17 cellular contexts compared by ENCODE assay signal in the genomic region with DNA sequence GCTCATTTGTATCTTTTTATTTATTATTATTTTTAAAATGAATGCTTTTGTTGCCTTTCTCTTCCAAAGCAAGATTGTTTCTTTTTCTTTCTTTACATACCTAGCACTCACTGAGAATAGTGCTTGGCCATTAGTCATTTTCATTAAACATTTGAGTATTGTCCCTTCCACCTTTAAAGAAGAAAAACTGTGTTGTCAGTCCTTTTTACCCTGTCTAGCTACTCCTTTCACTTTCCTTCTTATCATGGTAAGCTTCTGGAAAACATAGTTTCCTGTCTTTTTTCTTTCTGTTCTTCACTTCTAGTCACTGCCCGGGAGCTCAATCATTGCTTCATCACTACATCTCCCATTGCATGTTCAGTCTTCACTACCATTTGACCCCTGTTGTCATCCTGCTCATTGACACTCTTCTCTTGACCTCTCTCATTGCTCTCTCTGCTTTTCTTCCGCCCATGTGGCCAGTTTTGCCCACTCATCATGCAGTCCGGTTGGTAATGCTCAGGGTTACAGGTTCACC. TPM values are rescaled to one million over a fixed set of nuclear protein-coding genes. Genes with fewer than 3 reads are reported as not detected.
A peak's percentile ranks its signal among the peaks of the same experiment; 100 is the strongest.
DNase-seq lines count a peak whose midpoint lies in the region; ATAC-seq, FAIRE-seq and TF ChIP-seq lines count a peak whose summit lies in the region.
"Had no signal": no experiment of that assay in that cellular context is flagged by ENCODE, and none has a peak within 500 bp of the region (broad histone marks: within the 10 kb centered on the region; RNA-seq: fewer than 3 reads in every experiment).

No MANE protein-coding gene starts in this region.

- TF ChIP-seq CTCF in GM12878 (IDR thresholded peaks at IDR 0.05 in 2 of 3, conservative IDR thresholded peaks at IDR 0.05 in 1 of 3; ENCODE audit: control insufficient read depth in 2 of 3, extremely low read depth in 1 of 3, insufficient read depth in 1 of 3, low read depth in 3 of 3, low read length in 3 of 3) (no peak), psoas muscle (IDR thresholded peaks at IDR 0.05) (no peak), ascending aorta (IDR thresholded peaks at IDR 0.05) (no peak)

- peak; percentile 49 to 52 for ATAC-seq in activated naive CD4-positive, alpha-beta T cell treated with anti-CD3 and anti-CD28 coated beads, Interleukin-2, amount 50 U/mL, for 72 hours
- no peak for ATAC-seq in GM12878
- peak in 1 of 4 donors; percentile 20 for ATAC-seq in psoas muscle
- ATAC-seq: GM23338, HCT116 had no signal

- H3K4me1 ChIP-seq in GM12878 (ENCODE audit: control insufficient read depth, insufficient read depth, low read length) (peaks cover 46% of the 10 kb centered on the region), psoas muscle (peaks cover 44% of the 10 kb centered on the region), ascending aorta (no peaks in the 10 kb centered on the region)

- no peaks in the 10 kb centered on the region for H3K9me3 Mint-ChIP-seq in activated naive CD4-positive, alpha-beta T cell treated with anti-CD3 and anti-CD28 coated beads, Interleukin-2, amount 50 U/mL, for 72 hours
- no peaks in the 10 kb centered on the region for H3K9me3 Mint-ChIP-seq in activated naive CD4-positive, alpha-beta T cell treated with anti-CD3 and anti-CD28 coated beads, Interleukin-2, amount 10 ng/mL, durations not matched to agents 7 days and 5 days
- H3K9me3 Mint-ChIP-seq: CD4-positive, alpha-beta T cell; GM23338 had no signal

- H3K9ac ChIP-seq in GM12878 (ENCODE audit: control insufficient read depth, insufficient read depth, low read length) = no peak overlapping the region

- peaks cover 28% of the 10 kb centered on the region for H3K4me1 Mint-ChIP-seq in activated naive CD4-positive, alpha-beta T cell treated with anti-CD3 and anti-CD28 coated beads, Interleukin-2, amount 10 ng/mL, durations not matched to agents 7 days and 5 days

- H3K4me3 ChIP-seq in GM12878 (peak overlapping the region; percentile 25; the same call in 1 of the 2 replicates), psoas muscle (no peak overlapping the region), ascending aorta (no peak overlapping the region)
- H3K4me3 ChIP-seq: GM23338 had no signal

- POLR2A ChIA-PET in GM12878 (lab: Charles Lee) = interaction anchor here (1.2 kb wide), 1 partner anchor 11 kb away, joined by 3 read pairs; no protein-coding TSS in a partner anchor

- TF ChIP-seq EP300 in GM12878 (IDR thresholded peaks at IDR 0.05; ENCODE audit: borderline replicate concordance in 1 of 2, control insufficient read depth in 1 of 2, low read depth in 2 of 2, low read length in 2 of 2) = no peak

- in situ Hi-C loops in GM12878 (cut with MboI) = no loop called here

- CTCF ChIA-PET in activated naive CD4-positive, alpha-beta T cell treated with anti-CD3 and anti-CD28 coated beads, Interleukin-2, amount 10 ng/mL, durations not matched to agents 7 days and 5 days (lab: Charles Lee) = no interaction called here
- CTCF ChIA-PET in GM12878 (lab: Yijun Ruan, JAX) = no interaction called here

- no peaks in the 10 kb centered on the region for H3K27me3 Mint-ChIP-seq in activated naive CD4-positive, alpha-beta T cell treated with anti-CD3 and anti-CD28 coated beads, Interleukin-2, amount 10 ng/mL, durations not matched to agents 7 days and 5 days
- H3K27me3 Mint-ChIP-seq: CD4-positive, alpha-beta T cell had no signal

- intact Hi-C loops in GM12878 (cut with micrococcal nuclease; ENCODE audit: unreplicated experiment) (loop anchor here (5.0 kb wide), 1 partner anchor 56 kb away; no protein-coding TSS in a partner anchor), psoas muscle (cut with DNase I) (no loop called here), ascending aorta (cut with DNase I) (no loop called here)

- H3K4me2 ChIP-seq in GM12878 (ENCODE audit: control insufficient read depth, insufficient read depth) = peak overlapping the region; percentile 81
- H3K4me2 ChIP-seq: GM23338 had no signal

- DNase-seq in activated naive CD4-positive, alpha-beta T cell treated with anti-CD3 and anti-CD28 coated beads, Interleukin-2, amount 50 U/mL, for 72 hours (ENCODE audit: low spot score in 2 of 2) = no peak
- DNase-seq in activated naive CD4-positive, alpha-beta T cell treated with anti-CD3 and anti-CD28 coated beads, Interleukin-2, amount 10 ng/mL, durations not matched to agents 7 days and 5 days = no peak
- DNase-seq in HTR-8/SVneo (ENCODE audit: insufficient read length, low spot score) (no peak), GM12878 (ENCODE audit: low read depth, low spot score) (no peak), psoas muscle (no peak), RKO (ENCODE audit: low spot score) (no peak), putamen (ENCODE audit: low spot score) (no peak), ascending aorta (ENCODE audit: low spot score in 2 of 2) (no peak)
- DNase-seq: CD4-positive, alpha-beta T cell; MM.1S; NCI-H1092 treated with DMSO at 0.1 percent for 48 hours; NCI-H2081 treated with DMSO at 0.1 percent for 48 hours; NCI-H510A; NCI-H774; SIG-M5 had no signal

- H2AFZ ChIP-seq in GM12878 (ENCODE audit: control insufficient read depth, low read depth, low read length) = no peak overlapping the region
- H2AFZ ChIP-seq: GM23338 had no signal

- peaks cover 98% of the 10 kb centered on the region for H3K79me2 ChIP-seq in GM12878 (ENCODE audit: control insufficient read depth, insufficient read depth, low read length)

- TF ChIP-seq POLR2A in GM12878 (IDR thresholded peaks at IDR 0.05; ENCODE audit: low read depth, low read length) = no peak

- WGBS in GM12878 (ENCODE audit: insufficient coverage, insufficient replicate concordance, low lambda C conversion rate, missing lambda C conversion rate) = 94% methylated on average over 3 of the region's 3 CpGs
- 94 to 96% (median 95%) methylated on average over 3 of the region's 3 CpGs for WGBS in psoas muscle, 3 donors

- SMC1A ChIA-PET in GM12878 (lab: Charles Lee; ENCODE audit: uncharacterized antibody, unreplicated experiment) = interaction anchor here (0.7 to 1.6 kb wide), 4 partner anchors 13 to 52 kb away, joined by 3 to 6 read pairs (median 4); partner anchors contain the start of gene VAPB

- no peaks in the 10 kb centered on the region; a peak in 2 of 4 replicates for H3K36me3 ChIP-seq in GM12878 (ENCODE audit: control insufficient read depth in 2 of 2, insufficient read depth in 2 of 2, low read length in 1 of 2)
- H3K36me3 ChIP-seq in psoas muscle (ENCODE audit: insufficient read depth in 1 of 2, low read depth in 1 of 2) = no peaks in the 10 kb centered on the region
- no peaks in the 10 kb centered on the region for H3K36me3 ChIP-seq in ascending aorta

- no TSS peak for BruUV-seq in GM12878 (replicated peaks; lab: Mats Ljungman, UMichigan)

- H3K27me3 ChIP-seq in GM12878 (replicated peaks in 1 of 2; ENCODE audit: control insufficient read depth in 2 of 2, insufficient read depth in 2 of 2, low read length in 1 of 2) (no peaks in the 10 kb centered on the region), psoas muscle (ENCODE audit: insufficient read depth in 3 of 3, low read length in 2 of 3) (no peaks in the 10 kb centered on the region), ascending aorta (no peaks in the 10 kb centered on the region)

- H3K36me3 Mint-ChIP-seq in activated naive CD4-positive, alpha-beta T cell treated with anti-CD3 and anti-CD28 coated beads, Interleukin-2, amount 50 U/mL, for 72 hours = peaks cover 0 to 22% of the 10 kb centered on the region in 2 donors
- H3K36me3 Mint-ChIP-seq in activated naive CD4-positive, alpha-beta T cell treated with anti-CD3 and anti-CD28 coated beads, Interleukin-2, amount 10 ng/mL, durations not matched to agents 7 days and 5 days = peaks cover 22% of the 10 kb centered on the region

- no peak for TF ChIP-seq RAD21 in GM12878 (IDR thresholded peaks at IDR 0.05; ENCODE audit: insufficient read depth, low read depth, low read length)

- H3K9me3 ChIP-seq in GM12878 (replicated peaks; ENCODE audit: control insufficient read depth, insufficient read depth, low read length) (no peaks in the 10 kb centered on the region), psoas muscle (no peaks in the 10 kb centered on the region), ascending aorta (no peaks in the 10 kb centered on the region)

- RAD21 ChIA-PET in GM12878 (lab: Charles Lee; ENCODE audit: unreplicated experiment) = interaction anchor here (1.3 kb wide), 1 partner anchor 12 kb away, joined by 3 read pairs; the partner anchor contains the start of gene VAPB

- 0 out of 2 replicates have a peak overlapping the region, but pooled peaks have one; percentile 29 for H3K27ac ChIP-seq in GM12878 (ENCODE audit: control insufficient read depth, insufficient read depth)
- H3K27ac ChIP-seq in psoas muscle = peak overlapping the region; percentile 5
- H3K27ac ChIP-seq in ascending aorta = no peak overlapping the region

- H3K27ac Mint-ChIP-seq in activated naive CD4-positive, alpha-beta T cell treated with anti-CD3 and anti-CD28 coated beads, Interleukin-2, amount 50 U/mL, for 72 hours = no peak overlapping the region
- no peak overlapping the region for H3K27ac Mint-ChIP-seq in activated naive CD4-positive, alpha-beta T cell treated with anti-CD3 and anti-CD28 coated beads, Interleukin-2, amount 10 ng/mL, durations not matched to agents 7 days and 5 days
- H3K27ac Mint-ChIP-seq: CD4-positive, alpha-beta T cell; GM23338 had no signal

- no peak overlapping the region for H3K4me3 Mint-ChIP-seq in activated naive CD4-positive, alpha-beta T cell treated with anti-CD3 and anti-CD28 coated beads, Interleukin-2, amount 10 ng/mL, durations not matched to agents 7 days and 5 days
- H3K4me3 Mint-ChIP-seq: CD4-positive, alpha-beta T cell; GM23338 had no signal

- FAIRE-seq in HTR-8/SVneo (lab: Jason Lieb, UNC) = peak; percentile 48
- FAIRE-seq in GM12878 (lab: Jason Lieb, UNC) = no peak

- peaks cover 9% of the 10 kb centered on the region for H4K20me1 ChIP-seq in GM12878 (ENCODE audit: control insufficient read depth, insufficient read depth)

RNA-seq across cellular contexts. Expression of gene VAPB, which starts 12.2 kb away (rescaled TPM):
- 10 to 100 TPM; 28.0 to 43.5 TPM for total RNA-seq in activated naive CD4-positive, alpha-beta T cell treated with anti-CD3 and anti-CD28 coated beads, Interleukin-2, amount 50 U/mL, for 72 hours
- total RNA-seq in GM12878 (2013; cell fraction: nucleolus; rRNA removed) = 50.4 and 50.9 TPM in 2 replicates
- 6.2 and 8.4 TPM in 2 replicates for total RNA-seq in GM12878 (2014; rRNA removed)
- total RNA-seq in GM12878 (2014; rRNA removed; fragmentation: Illumina TruSeq; extraction: Trizol) = 14.2 and 15.3 TPM in 2 replicates
- total RNA-seq in GM12878 (2021) = 27.0 and 28.0 TPM in 2 replicates
- 14.0 TPM for polyA plus RNA-seq in GM12878 (2011; ENCODE audit: low read depth)
- 22.7 and 30.7 TPM in 2 replicates for polyA plus RNA-seq in GM12878 (2011; rRNA removed)
- polyA plus RNA-seq in GM12878 (2011; cell fraction: cytosol; rRNA removed) = 14.6 and 20.7 TPM in 2 replicates
- 17.2 and 18.4 TPM in 2 replicates for polyA plus RNA-seq in GM12878 (2011; cell fraction: nucleus; rRNA removed)
- 18.6 and 22.0 TPM in 2 replicates for polyA plus RNA-seq in GM12878 (2012)
- 28.6 and 40.3 TPM in 2 replicates for polyA plus RNA-seq in GM12878 (2014; fragmentation: Illumina TruSeq; extraction: Trizol)
- polyA plus RNA-seq in GM12878 (2014; fragmentation: Nextera tagmentation; extraction: Ambion mirVana) = 10 to 100 TPM in 1 of 2 experiments, 1 to 10 TPM in 1; 3.2 to 10.7 TPM
- 18.2 and 18.3 TPM in 2 replicates for polyA plus RNA-seq in GM12878 (2014; rRNA removed)
- polyA plus RNA-seq in GM12878 (2016; fragmentation: Nextera tagmentation; extraction: Ambion mirVana) = 10 to 100 TPM; 26.8 to 28.2 TPM
- polyA minus RNA-seq in GM12878 (2011; rRNA and poly(A)+ RNA removed) = 14.4 and 17.3 TPM in 2 replicates
- 7.9 and 8.4 TPM in 2 replicates for polyA minus RNA-seq in GM12878 (2011; cell fraction: cytosol; rRNA and poly(A)+ RNA removed)
- polyA minus RNA-seq in GM12878 (2011; cell fraction: nucleus; rRNA and poly(A)+ RNA removed) = 13.2 and 17.6 TPM in 2 replicates
- 10 to 100 TPM; 64.0 to 84.5 (median 77.5) TPM for total RNA-seq in psoas muscle
- polyA plus RNA-seq in psoas muscle = 10 to 100 TPM; 30.7 to 46.5 (median 44.4) TPM
- total RNA-seq in ascending aorta = 11.1 TPM

Comparison
In these comparisons a context has a peak if more than half of its experiments do, and no peak if none do; other contexts are left out.
1. H3K27ac ChIP-seq: peak in GM12878 (single experiment) and psoas muscle (single experiment); none in ascending aorta (0 of 2).